16 cellular contexts compared by ENCODE assay signal in genomic region chr16:51149251-51149661, GRCh38. TPM values are rescaled to one million over a fixed set of nuclear protein-coding genes. Genes with fewer than 3 reads are reported as not detected.
DNase-seq lines count a peak whose midpoint lies in the region; ATAC-seq and TF ChIP-seq lines count a peak whose summit lies in the region.
"Had no signal": no experiment of that assay in that cellular context is flagged by ENCODE, and none has a peak within 500 bp of the region (broad histone marks: within the 10 kb centered on the region; RNA-seq: fewer than 3 reads in every experiment).

No MANE protein-coding gene starts in this region.

- peaks cover 61% of the 10 kb centered on the region for H3K4me1 Mint-ChIP-seq in HFFc6 (ENCODE audit: low read depth)
- peaks cover 43% of the 10 kb centered on the region for H3K4me1 Mint-ChIP-seq in endodermal cell
- peaks cover 2% of the 10 kb centered on the region for H3K4me1 Mint-ChIP-seq in activated naive CD8-positive, alpha-beta T cell treated with anti-CD3 and anti-CD28 coated beads for 36 hours

- H3K4me3 ChIP-seq in endodermal cell (ENCODE audit: low read length) (peak overlapping the region; percentile 99), mesodermal cell (ENCODE audit: extremely low read depth, insufficient read depth, low read length, poor library complexity, severe bottlenecking) (peak overlapping the region; percentile 95)
- H3K4me3 ChIP-seq: BLaER1 had no signal

- peak overlapping the region; percentile 86 for H3K9ac ChIP-seq in endodermal cell (ENCODE audit: extremely low read depth, low read length, poor library complexity, severe bottlenecking)
- H3K9ac ChIP-seq: BLaER1 had no signal

- TF ChIP-seq CTCF in HFFc6 (IDR thresholded peaks at IDR 0.05) (no peak), endodermal cell (conservative IDR thresholded peaks at IDR 0.05) (no peak)

- H3K27ac Mint-ChIP-seq in HFFc6 (peak overlapping the region; percentile 86), endodermal cell (peak overlapping the region; percentile 67)
- H3K27ac Mint-ChIP-seq in activated naive CD8-positive, alpha-beta T cell treated with anti-CD3 and anti-CD28 coated beads for 36 hours: no peak overlapping the region
- H3K27ac Mint-ChIP-seq: activated CD4-positive, alpha-beta T cell treated with anti-CD3 and anti-CD28 coated beads, Interleukin-2, amount 10 ng/mL, durations not matched to agents 24 days and 14 days; activated naive CD4-positive, alpha-beta T cell treated with anti-CD3 and anti-CD28 coated beads, Interleukin-2, amount 50 U/mL, for 24 hours; immature natural killer cell had no signal

- H3K9me3 ChIP-seq in endodermal cell (ENCODE audit: control insufficient read depth, low read length) (no peaks in the 10 kb centered on the region), mesodermal cell (ENCODE audit: control insufficient read depth, low read length) (no peaks in the 10 kb centered on the region)

- H3K36me3 ChIP-seq in endodermal cell (ENCODE audit: control insufficient read depth, insufficient read depth, low read length) (no peaks in the 10 kb centered on the region), mesodermal cell (ENCODE audit: control insufficient read depth, insufficient read depth, low read length) (peaks cover 6% of the 10 kb centered on the region)
- H3K36me3 ChIP-seq: BLaER1 had no signal

- no peaks in the 10 kb centered on the region; the same call in 1 of the 2 replicates for H3K27me3 Mint-ChIP-seq in HFFc6 (ENCODE audit: insufficient read depth)
- H3K27me3 Mint-ChIP-seq in endodermal cell (ENCODE audit: insufficient read depth): peaks cover 33% of the 10 kb centered on the region
- peaks cover 76% of the 10 kb centered on the region for H3K27me3 Mint-ChIP-seq in activated naive CD8-positive, alpha-beta T cell treated with anti-CD3 and anti-CD28 coated beads for 36 hours

- H3K4me3 Mint-ChIP-seq in HFFc6 (peak overlapping the region; percentile 96), endodermal cell (peak overlapping the region; percentile 96)
- H3K4me3 Mint-ChIP-seq in activated naive CD8-positive, alpha-beta T cell treated with anti-CD3 and anti-CD28 coated beads for 36 hours: no peak overlapping the region
- H3K4me3 Mint-ChIP-seq: activated CD4-positive, alpha-beta T cell treated with anti-CD3 and anti-CD28 coated beads, Interleukin-2, amount 10 ng/mL, durations not matched to agents 24 days and 14 days; activated naive CD4-positive, alpha-beta T cell treated with anti-CD3 and anti-CD28 coated beads, Interleukin-2, amount 50 U/mL, for 24 hours; immature natural killer cell; stimulated activated naive B cell treated with anti-CD40 and anti-IgM and Interleukin-4, amounts not matched to agents 10 μg/mL and 1 μg/mL and 100 μg/mL, for 72 hours had no signal

- H3K36me3 Mint-ChIP-seq in HFFc6 (ENCODE audit: low read depth) (no peaks in the 10 kb centered on the region), endodermal cell (ENCODE audit: low read depth) (peaks cover 23% of the 10 kb centered on the region)
- peaks cover 2% of the 10 kb centered on the region for H3K36me3 Mint-ChIP-seq in activated naive CD8-positive, alpha-beta T cell treated with anti-CD3 and anti-CD28 coated beads for 36 hours
- H3K36me3 Mint-ChIP-seq: activated naive CD4-positive, alpha-beta T cell treated with anti-CD3 and anti-CD28 coated beads, Interleukin-2, amount 50 U/mL, for 24 hours had no signal

- H3K4me1 ChIP-seq in endodermal cell (ENCODE audit: control insufficient read depth, insufficient read depth, low read length): peaks cover 13% of the 10 kb centered on the region
- H3K4me1 ChIP-seq in mesodermal cell (ENCODE audit: control insufficient read depth, insufficient read depth, low read length, poor library complexity, severe bottlenecking): peaks cover 26% of the 10 kb centered on the region

- ATAC-seq in GM18519 (IDR thresholded peaks at IDR 0.05; ENCODE audit: low FRiP score, unreplicated experiment) (no peak), GM19351 (IDR thresholded peaks at IDR 0.05; ENCODE audit: unreplicated experiment) (no peak)
- ATAC-seq: HCT116; stimulated activated naive B cell treated with anti-CD40 and anti-IgM and Interleukin-4, amounts not matched to agents 10 μg/mL and 1 μg/mL and 100 μg/mL, for 72 hours had no signal

- H3K27me3 ChIP-seq in endodermal cell (ENCODE audit: control insufficient read depth, insufficient read depth, low read length, poor library complexity, severe bottlenecking): no peaks in the 10 kb centered on the region

- peak; percentile 32 for DNase-seq in A172 (ENCODE audit: low spot score)
- DNase-seq in HFFc6: no peak
- DNase-seq in endodermal cell: peak; percentile 48
- no peak for DNase-seq in SW 1271 (lab: John Stamatoyannopoulos, UW)
- DNase-seq in activated naive CD8-positive, alpha-beta T cell treated with anti-CD3 and anti-CD28 coated beads for 36 hours: no peak
- DNase-seq: activated CD4-positive, alpha-beta T cell treated with anti-CD3 and anti-CD28 coated beads, Interleukin-2, amount 10 ng/mL, durations not matched to agents 24 days and 14 days; immature natural killer cell; NCI-H446 treated with DMSO at 0.1 percent for 48 hours; stimulated activated CD4-positive, alpha-beta T cell treated with anti-CD3 and anti-CD28 coated beads, Interleukin-1b, Interleukin-23, amount 100 ng/mL, for 48 hours; stimulated activated naive B cell treated with anti-CD40 and anti-IgM and Interleukin-4, amounts not matched to agents 10 μg/mL and 1 μg/mL and 100 μg/mL, for 72 hours had no signal

- H3K9me3 Mint-ChIP-seq in HFFc6 (no peaks in the 10 kb centered on the region), endodermal cell (no peaks in the 10 kb centered on the region)
- peaks cover 2% of the 10 kb centered on the region for H3K9me3 Mint-ChIP-seq in activated naive CD8-positive, alpha-beta T cell treated with anti-CD3 and anti-CD28 coated beads for 36 hours
- H3K9me3 Mint-ChIP-seq: activated naive CD4-positive, alpha-beta T cell treated with anti-CD3 and anti-CD28 coated beads, Interleukin-2, amount 50 U/mL, for 24 hours; stimulated activated naive B cell treated with anti-CD40 and anti-IgM and Interleukin-4, amounts not matched to agents 10 μg/mL and 1 μg/mL and 100 μg/mL, for 72 hours had no signal

- H3K27ac ChIP-seq in endodermal cell (ENCODE audit: low read depth, low read length): peak overlapping the region; percentile 84
- H3K27ac ChIP-seq in mesodermal cell (ENCODE audit: low read depth, low read length, severe bottlenecking): peak overlapping the region; percentile 90
- H3K27ac ChIP-seq: BLaER1 had no signal

- 2 to 12% methylated on average over 3 to 16 of the region's 16 CpGs for WGBS in endodermal cell (ENCODE audit: insufficient coverage in 1 of 2, insufficient read length in 1 of 2), 2 experiments
- 0 to 3% methylated on average over 5 to 7 of the region's 16 CpGs for WGBS in mesodermal cell (ENCODE audit: insufficient coverage in 2 of 2), 2 experiments

RNA-seq across cellular contexts. Expression of gene SALL1, which starts 1.8 kb away (rescaled TPM):
- 3.4 and 4.0 TPM in 2 replicates for total RNA-seq in A172 (2014; rRNA removed; shearing (Covaris generic))
- total RNA-seq in HFFc6 (2021; fragmentation: NEBNext Ultra II Directional; extraction: Animal tissue kit (Norgen Biotek cat#: 25700)): 10 to 100 TPM; 10.6 to 15.4 (median 12.6) TPM
- 100 to 1,000 TPM; 122 to 172 TPM for total RNA-seq in endodermal cell
- 49.8 TPM for polyA plus RNA-seq in endodermal cell (2013, experiment 1 of 2)
- 45.5 TPM for polyA plus RNA-seq in endodermal cell (2013, experiment 2 of 2)
- 45.4 TPM for polyA plus RNA-seq in mesodermal cell (2013, experiment 1 of 2)
- polyA plus RNA-seq in mesodermal cell (2013, experiment 2 of 2): 36.0 TPM
- not detected for total RNA-seq in activated naive CD8-positive, alpha-beta T cell treated with anti-CD3 and anti-CD28 coated beads for 36 hours
- total RNA-seq: activated CD4-positive, alpha-beta T cell treated with anti-CD3 and anti-CD28 coated beads, Interleukin-2, amount 10 ng/mL, durations not matched to agents 24 days and 14 days had no signal
- polyA plus RNA-seq: immature natural killer cell had no signal

Comparison
In these comparisons a context has a peak if more than half of its experiments do, and no peak if none do; other contexts are left out.
1. DNase-seq: peak in A172 (single experiment) and endodermal cell (single experiment); none in HFFc6 (single experiment), SW 1271 (0 of 2) and activated naive CD8-positive, alpha-beta T cell treated with anti-CD3 and anti-CD28 coated beads for 36 hours (single experiment).
2. RNA of gene SALL1, which starts 1.8 kb away (total RNA-seq): 122 to 172 TPM in endodermal cell; 10.6 to 15.4 TPM in HFFc6, 3.4 to 4.0 TPM in A172 and not detected in activated naive CD8-positive, alpha-beta T cell treated with anti-CD3 and anti-CD28 coated beads for 36 hours; every median in the first group is over 4 times any median in the second.